Comparison of ENCODE assay signal across 15 cellular contexts in genomic region chr7:131621652-131622051, GRCh38.
"Had no signal": no experiment of that assay in that cellular context is flagged by ENCODE, and none has a peak within 500 bp of the region (broad histone marks: within the 10 kb centered on the region; RNA-seq: fewer than 3 reads in every experiment).

No MANE protein-coding gene starts in this region.

- H3K36me3 ChIP-seq: pancreas, thoracic aorta had no signal

- H3K36me3 Mint-ChIP-seq: activated naive CD8-positive, alpha-beta T cell treated with anti-CD3 and anti-CD28 coated beads for 36 hours; brain; naive thymus-derived CD4-positive, alpha-beta T cell; stimulated activated effector memory CD8-positive, alpha-beta T cell treated with anti-CD3 and anti-CD28 coated beads, Interleukin-12 subunit alpha, Interleukin-12 subunit beta, amount 100 ng/mL, for 72 hours had no signal

- H3K27ac Mint-ChIP-seq: activated naive CD8-positive, alpha-beta T cell treated with anti-CD3 and anti-CD28 coated beads for 36 hours; activated T-helper 1 cell treated with anti-CD3 and anti-CD28 coated beads, Interleukin-12 subunit alpha, Interleukin-12 subunit beta, Interleukin-2, Interleukin-4 antibody, amounts not matched to agents 30 ng/mL and 10 ng/mL and 1 ng/mL, durations not matched to agents 14 hours and 24 hours and 36 hours; naive thymus-derived CD4-positive, alpha-beta T cell; stimulated activated effector memory CD8-positive, alpha-beta T cell treated with anti-CD3 and anti-CD28 coated beads, Interleukin-12 subunit alpha, Interleukin-12 subunit beta, amount 100 ng/mL, for 72 hours had no signal

- H3K9me3 ChIP-seq: mucosa of descending colon, pancreas, thoracic aorta had no signal

- H3K4me1 ChIP-seq: pancreas had no signal

- H3K4me3 ChIP-seq: lung, mucosa of descending colon, pancreas, thoracic aorta had no signal

- DNase-seq: activated CD4-positive, alpha-beta T cell treated with anti-CD3 and anti-CD28 coated beads, Interleukin-2, amount 50 U/mL, for 1 hour; activated CD8-positive, alpha-beta memory T cell treated with anti-CD3 and anti-CD28 coated beads for 24 hours; activated naive CD8-positive, alpha-beta T cell treated with anti-CD3 and anti-CD28 coated beads for 36 hours; cerebellar nuclear complex; effector CD8-positive, alpha-beta T cell; foreskin fibroblast; glutamatergic neuron; mucosa of descending colon; naive thymus-derived CD4-positive, alpha-beta T cell; pancreas had no signal

- H3K4me1 Mint-ChIP-seq: activated naive CD8-positive, alpha-beta T cell treated with anti-CD3 and anti-CD28 coated beads for 36 hours; naive thymus-derived CD4-positive, alpha-beta T cell; stimulated activated effector memory CD8-positive, alpha-beta T cell treated with anti-CD3 and anti-CD28 coated beads, Interleukin-12 subunit alpha, Interleukin-12 subunit beta, amount 100 ng/mL, for 72 hours had no signal

- H3K9me3 Mint-ChIP-seq: activated naive CD8-positive, alpha-beta T cell treated with anti-CD3 and anti-CD28 coated beads for 36 hours; activated T-helper 1 cell treated with anti-CD3 and anti-CD28 coated beads, Interleukin-12 subunit alpha, Interleukin-12 subunit beta, Interleukin-2, Interleukin-4 antibody, amounts not matched to agents 30 ng/mL and 10 ng/mL and 1 ng/mL, durations not matched to agents 14 hours and 24 hours and 36 hours; stimulated activated effector memory CD8-positive, alpha-beta T cell treated with anti-CD3 and anti-CD28 coated beads, Interleukin-12 subunit alpha, Interleukin-12 subunit beta, amount 100 ng/mL, for 72 hours had no signal

- H3K27me3 ChIP-seq: pancreas had no signal

- H3K27ac ChIP-seq: pancreas, thoracic aorta had no signal

- H3K4me3 Mint-ChIP-seq: activated naive CD8-positive, alpha-beta T cell treated with anti-CD3 and anti-CD28 coated beads for 36 hours; activated T-helper 1 cell treated with anti-CD3 and anti-CD28 coated beads, Interleukin-12 subunit alpha, Interleukin-12 subunit beta, Interleukin-2, Interleukin-4 antibody, amounts not matched to agents 30 ng/mL and 10 ng/mL and 1 ng/mL, durations not matched to agents 14 hours and 24 hours and 36 hours; naive thymus-derived CD4-positive, alpha-beta T cell; stimulated activated effector memory CD8-positive, alpha-beta T cell treated with anti-CD3 and anti-CD28 coated beads, Interleukin-12 subunit alpha, Interleukin-12 subunit beta, amount 100 ng/mL, for 72 hours had no signal
